ENCODE assay signal across 34 cellular contexts in genomic region chr3:175985781-175986180, GRCh38.
"Had no signal": no experiment of that assay in that cellular context is flagged by ENCODE, and none has a peak within 500 bp of the region (broad histone marks: within the 10 kb centered on the region; RNA-seq: fewer than 3 reads in every experiment).

No MANE protein-coding gene starts in this region.

- H3K4me3 Mint-ChIP-seq: activated B cell treated with CpG ODN at 0.5 μM for 24 hours; activated CD4-positive, alpha-beta memory T cell treated with anti-CD3 and anti-CD28 coated beads for 36 hours; activated CD4-positive, alpha-beta T cell treated with anti-CD3 and anti-CD28 coated beads, Interleukin-2, amount 10 ng/mL, durations not matched to agents 24 days and 14 days; activated CD8-positive, alpha-beta memory T cell treated with anti-CD3 and anti-CD28 coated beads, Interleukin-2, amount 10 ng/mL, durations not matched to agents 7 days and 5 days; activated CD8-positive, alpha-beta T cell treated with anti-CD3 and anti-CD28 coated beads for 36 hours; activated naive CD4-positive, alpha-beta T cell treated with anti-CD3 and anti-CD28 coated beads, Interleukin-2, amount 10 ng/mL, durations not matched to agents 7 days and 5 days; activated naive CD4-positive, alpha-beta T cell treated with anti-CD3 and anti-CD28 coated beads, Interleukin-2, amount 50 U/mL, for 24 hours; activated naive CD8-positive, alpha-beta T cell treated with anti-CD3 and anti-CD28 coated beads for 36 hours; activated T-cell treated with anti-CD3 and anti-CD28 coated beads, Interleukin-2, amount 50 U/mL, for 24 hours; T-helper 1 cell treated with Interleukin-12 subunit alpha and Interleukin-12 subunit beta and Interleukin-4 antibody, amounts not matched to agents 30 μg/mL and 1 μg/mL, for 36 hours; T-helper 2 cell treated with Interferon-gamma antibody and Interleukin-4, amounts not matched to agents 5 μg/mL and 100 μg/mL, for 36 hours had no signal

- H3K36me3 ChIP-seq: adrenal gland, brain microvascular endothelial cell, breast epithelium had no signal

- ATAC-seq: activated CD8-positive, alpha-beta memory T cell treated with anti-CD3 and anti-CD28 coated beads, Interleukin-2, amount 10 ng/mL, durations not matched to agents 7 days and 5 days; activated CD8-positive, alpha-beta T cell treated with anti-CD3 and anti-CD28 coated beads for 36 hours; body of pancreas had no signal

- H3K9me3 ChIP-seq: adrenal gland had no signal

- H3K4me1 ChIP-seq: adrenal gland, body of pancreas, breast epithelium had no signal

- H3K4me1 Mint-ChIP-seq: activated B cell treated with CpG ODN at 0.5 μM for 24 hours; activated CD4-positive, alpha-beta T cell treated with anti-CD3 and anti-CD28 coated beads, Interleukin-2, amount 10 ng/mL, durations not matched to agents 24 days and 14 days; activated CD8-positive, alpha-beta memory T cell treated with anti-CD3 and anti-CD28 coated beads, Interleukin-2, amount 10 ng/mL, durations not matched to agents 7 days and 5 days; activated naive CD4-positive, alpha-beta T cell treated with anti-CD3 and anti-CD28 coated beads, Interleukin-2, amount 10 ng/mL, durations not matched to agents 7 days and 5 days; activated naive CD4-positive, alpha-beta T cell treated with anti-CD3 and anti-CD28 coated beads, Interleukin-2, amount 50 U/mL, for 24 hours; activated naive CD8-positive, alpha-beta T cell treated with anti-CD3 and anti-CD28 coated beads for 36 hours had no signal

- H3K9me3 Mint-ChIP-seq: activated CD4-positive, alpha-beta T cell treated with anti-CD3 and anti-CD28 coated beads, Interleukin-2, amount 10 ng/mL, durations not matched to agents 24 days and 14 days had no signal

- H3K36me3 Mint-ChIP-seq: activated CD4-positive, alpha-beta memory T cell treated with anti-CD3 and anti-CD28 coated beads for 36 hours; activated CD8-positive, alpha-beta memory T cell treated with anti-CD3 and anti-CD28 coated beads, Interleukin-2, amount 10 ng/mL, durations not matched to agents 7 days and 5 days; activated naive CD4-positive, alpha-beta T cell treated with anti-CD3 and anti-CD28 coated beads, Interleukin-2, amount 10 ng/mL, durations not matched to agents 7 days and 5 days; activated naive CD4-positive, alpha-beta T cell treated with anti-CD3 and anti-CD28 coated beads, Interleukin-2, amount 50 U/mL, for 24 hours; activated naive CD8-positive, alpha-beta T cell treated with anti-CD3 and anti-CD28 coated beads for 36 hours had no signal

- H3K27me3 Mint-ChIP-seq: activated B cell treated with CpG ODN at 0.5 μM for 24 hours; activated CD4-positive, alpha-beta memory T cell treated with anti-CD3 and anti-CD28 coated beads for 36 hours; activated CD4-positive, alpha-beta T cell treated with anti-CD3 and anti-CD28 coated beads, Interleukin-2, amount 10 ng/mL, durations not matched to agents 24 days and 14 days; activated CD8-positive, alpha-beta memory T cell treated with anti-CD3 and anti-CD28 coated beads, Interleukin-2, amount 10 ng/mL, durations not matched to agents 7 days and 5 days; activated CD8-positive, alpha-beta T cell treated with anti-CD3 and anti-CD28 coated beads for 36 hours; activated naive CD4-positive, alpha-beta T cell treated with anti-CD3 and anti-CD28 coated beads, Interleukin-2, amount 10 ng/mL, durations not matched to agents 7 days and 5 days; activated naive CD4-positive, alpha-beta T cell treated with anti-CD3 and anti-CD28 coated beads, Interleukin-2, amount 50 U/mL, for 24 hours; activated naive CD8-positive, alpha-beta T cell treated with anti-CD3 and anti-CD28 coated beads for 36 hours; activated T-cell treated with anti-CD3 and anti-CD28 coated beads, Interleukin-2, amount 50 U/mL, for 24 hours had no signal

- H3K27ac Mint-ChIP-seq: activated B cell treated with CpG ODN at 0.5 μM for 24 hours; activated CD4-positive, alpha-beta memory T cell treated with anti-CD3 and anti-CD28 coated beads for 36 hours; activated CD4-positive, alpha-beta T cell treated with anti-CD3 and anti-CD28 coated beads, Interleukin-2, amount 10 ng/mL, durations not matched to agents 24 days and 14 days; activated CD8-positive, alpha-beta memory T cell treated with anti-CD3 and anti-CD28 coated beads, Interleukin-2, amount 10 ng/mL, durations not matched to agents 7 days and 5 days; activated CD8-positive, alpha-beta T cell treated with anti-CD3 and anti-CD28 coated beads for 36 hours; activated naive CD4-positive, alpha-beta T cell treated with anti-CD3 and anti-CD28 coated beads, Interleukin-2, amount 10 ng/mL, durations not matched to agents 7 days and 5 days; activated naive CD4-positive, alpha-beta T cell treated with anti-CD3 and anti-CD28 coated beads, Interleukin-2, amount 50 U/mL, for 24 hours; activated naive CD8-positive, alpha-beta T cell treated with anti-CD3 and anti-CD28 coated beads for 36 hours; activated T-cell treated with anti-CD3 and anti-CD28 coated beads, Interleukin-2, amount 50 U/mL, for 24 hours; activated T-helper 2 cell treated with anti-CD3 and anti-CD28 coated beads, Interferon-gamma antibody, Interleukin-2, Interleukin-4, amounts not matched to agents 10 μg/mL and 5 μg/mL and 100 μg/mL, durations not matched to agents 14 hours and 24 hours and 36 hours; T-helper 1 cell treated with Interleukin-12 subunit alpha and Interleukin-12 subunit beta and Interleukin-4 antibody, amounts not matched to agents 30 μg/mL and 1 μg/mL, for 36 hours; T-helper 2 cell treated with Interferon-gamma antibody and Interleukin-4, amounts not matched to agents 5 μg/mL and 100 μg/mL, for 36 hours had no signal

- H3K27ac ChIP-seq: adrenal gland, body of pancreas, brain microvascular endothelial cell, breast epithelium, VCaP had no signal

- H3K4me3 ChIP-seq: adrenal gland, body of pancreas, breast epithelium had no signal

- H3K27me3 ChIP-seq: adrenal gland, body of pancreas, brain microvascular endothelial cell, breast epithelium had no signal

- DNase-seq: activated B cell treated with CpG ODN at 0.5 μM for 24 hours; activated CD4-positive, alpha-beta memory T cell treated with anti-CD3 and anti-CD28 coated beads for 36 hours; activated CD4-positive, alpha-beta T cell treated with anti-CD3 and anti-CD28 coated beads for 4 hours; activated CD4-positive, alpha-beta T cell treated with anti-CD3 and anti-CD28 coated beads, Interleukin-2, amount 10 ng/mL, durations not matched to agents 24 days and 14 days; activated CD4-positive, alpha-beta T cell treated with anti-CD3 and anti-CD28 coated beads, Interleukin-2, amount 50 U/mL, for 1 hour; activated CD4-positive, alpha-beta T cell treated with anti-CD3 and anti-CD28 coated beads, Interleukin-2, amount 50 U/mL, for 4 hours; activated CD4-positive, CD25-positive, alpha-beta regulatory T cell treated with anti-CD3 and anti-CD28 coated beads, Interleukin-2, amount 50 U/mL, for 72 hours; activated CD8-positive, alpha-beta memory T cell treated with anti-CD3 and anti-CD28 coated beads for 24 hours; activated CD8-positive, alpha-beta memory T cell treated with anti-CD3 and anti-CD28 coated beads, Interleukin-2, amount 10 ng/mL, durations not matched to agents 7 days and 5 days; activated CD8-positive, alpha-beta memory T cell treated with anti-CD3 and anti-CD28 coated beads, Interleukin-2, amount 50 U/mL, for 48 hours; activated CD8-positive, alpha-beta T cell treated with anti-CD3 and anti-CD28 coated beads for 36 hours; activated effector memory CD4-positive, alpha-beta T cell treated with Interleukin-2 at 50 U/mL for 16 hours; activated gamma-delta T cell; activated naive CD4-positive, alpha-beta T cell treated with anti-CD3 and anti-CD28 coated beads, Interleukin-2, amount 10 ng/mL, durations not matched to agents 7 days and 5 days; activated naive CD4-positive, alpha-beta T cell treated with Interleukin-2 at 50 U/mL for 16 hours; activated naive CD8-positive, alpha-beta T cell treated with anti-CD3 and anti-CD28 coated beads for 36 hours; activated T-cell treated with anti-CD3 and anti-CD28 coated beads, Interleukin-2, amount 50 U/mL, for 24 hours; activated T-cell treated with anti-CD3 and anti-CD28 coated beads, Interleukin-2, amount 50 U/mL, for 48 hours; adrenal gland; amniotic stem cell; aorta; body of pancreas; brain microvascular endothelial cell; central memory CD4-positive, alpha-beta T cell; cerebellar nuclear complex; T-helper 1 cell; T-helper 2 cell; T-helper 9 cell had no signal
